37 cellular contexts compared by ENCODE assay signal in genomic region chr6:41587223-41587879, GRCh38. TPM values are rescaled to one million over a fixed set of nuclear protein-coding genes. Genes with fewer than 3 reads are reported as not detected.
DNase-seq lines count a peak whose midpoint lies in the region; ATAC-seq, FAIRE-seq and TF ChIP-seq lines count a peak whose summit lies in the region.
"Had no signal": no experiment of that assay in that cellular context is flagged by ENCODE, and none has a peak within 500 bp of the region (broad histone marks: within the 10 kb centered on the region; RNA-seq: fewer than 3 reads in every experiment).

No MANE protein-coding gene starts in this region.

- ATAC-seq in stimulated activated effector memory CD8-positive, alpha-beta T cell treated with anti-CD3 and anti-CD28 coated beads, Interleukin-12 subunit alpha, Interleukin-12 subunit beta, amount 100 ng/mL, for 72 hours: no peak
- ATAC-seq: activated naive CD4-positive, alpha-beta T cell treated with anti-CD3 and anti-CD28 coated beads, Interleukin-2, amount 50 U/mL, for 72 hours; natural killer cell; stimulated activated naive CD8-positive, alpha-beta T cell treated with anti-CD3 and anti-CD28 coated beads, Interleukin-15, Interleukin-2, amounts not matched to agents 100 U/mL and 50 U/mL, for 24 hours had no signal

- H3K4me1 Mint-ChIP-seq in stimulated activated effector memory CD8-positive, alpha-beta T cell treated with anti-CD3 and anti-CD28 coated beads, Interleukin-12 subunit alpha, Interleukin-12 subunit beta, amount 100 ng/mL, for 72 hours: peaks cover 13% of the 10 kb centered on the region

- H3K27ac ChIP-seq in H1 (ENCODE audit: low read depth, low read length) (no peak overlapping the region), spleen (no peak overlapping the region)
- H3K27ac ChIP-seq: ovary, Peyer's patch, thyroid gland, VCaP had no signal

- H3K27ac Mint-ChIP-seq in stimulated activated effector memory CD8-positive, alpha-beta T cell treated with anti-CD3 and anti-CD28 coated beads, Interleukin-12 subunit alpha, Interleukin-12 subunit beta, amount 100 ng/mL, for 72 hours: peak overlapping the region; percentile 29
- H3K27ac Mint-ChIP-seq: activated naive CD4-positive, alpha-beta T cell treated with anti-CD3 and anti-CD28 coated beads, Interleukin-2, amount 50 U/mL, for 72 hours; CD4-positive, alpha-beta T cell; natural killer cell had no signal

- TF ChIP-seq EP300 in H1 (IDR thresholded peaks at IDR 0.05; ENCODE audit: borderline replicate concordance in 1 of 2, low read depth in 2 of 2, low read length in 2 of 2): no peak

- H3K18ac ChIP-seq in H1 (ENCODE audit: extremely low read depth, low read length): peak overlapping the region; percentile 32

- H4K20me1 ChIP-seq in H1 (replicated peaks in 1 of 2; ENCODE audit: control insufficient read depth in 1 of 2, insufficient read depth in 2 of 2, low read length in 2 of 2): peaks cover 0 to 5% of the 10 kb centered on the region in 2 experiments

- H3K36me3 Mint-ChIP-seq in stimulated activated effector memory CD8-positive, alpha-beta T cell treated with anti-CD3 and anti-CD28 coated beads, Interleukin-12 subunit alpha, Interleukin-12 subunit beta, amount 100 ng/mL, for 72 hours: peaks cover 25% of the 10 kb centered on the region
- H3K36me3 Mint-ChIP-seq: activated naive CD4-positive, alpha-beta T cell treated with anti-CD3 and anti-CD28 coated beads, Interleukin-2, amount 50 U/mL, for 72 hours; natural killer cell had no signal

- H2BK20ac ChIP-seq in H1 (ENCODE audit: low read length): 0 out of 2 replicates have a peak overlapping the region, but pooled peaks have one; percentile 72

- no peak overlapping the region; the same call in 1 of the 2 replicates for H4K8ac ChIP-seq in H1 (ENCODE audit: extremely low read depth, insufficient read depth, low read length)

- no peak overlapping the region for H3K4me3 ChIP-seq in H1 (ENCODE audit: extremely low read depth in 1 of 4, insufficient read depth in 2 of 4, low read depth in 3 of 4, low read length in 4 of 4)
- H3K4me3 ChIP-seq in spleen: no peak overlapping the region
- H3K4me3 ChIP-seq: lung, ovary, Peyer's patch, thyroid gland, uterus had no signal

- no peak overlapping the region for H4K5ac ChIP-seq in H1 (ENCODE audit: insufficient read length, low read depth, low read length)

- intact Hi-C loops in spleen (cut with DNase I; ENCODE audit: low total_unique reads): no loop called here

- no peak overlapping the region for H3K23ac ChIP-seq in H1 (ENCODE audit: insufficient read length)

- no peaks in the 10 kb centered on the region for H3K79me1 ChIP-seq in H1 (ENCODE audit: low read depth, low read length)

- H2BK12ac ChIP-seq in H1 (ENCODE audit: low read depth, low read length): peak overlapping the region; percentile 39; the same call in 1 of the 2 replicates

- H2BK15ac ChIP-seq in H1 (ENCODE audit: low read length): no peak overlapping the region; the same call in 1 of the 2 replicates

- CTCF ChIA-PET in H1 (lab: Charles Lee; ENCODE audit: partially characterized antibody): interaction anchor here (0.7 to 27.7 kb wide), 21 partner anchors 8 to 219 kb away, joined by 3 to 361 read pairs (median 5); no protein-coding TSS in a partner anchor

- no peak overlapping the region for H3K4ac ChIP-seq in H1 (replicated peaks; ENCODE audit: insufficient read length, low read depth, low read length)

- no peak overlapping the region for H3K14ac ChIP-seq in H1 (ENCODE audit: insufficient read length)

- H3K9me3 ChIP-seq in H1 (ENCODE audit: insufficient read depth in 2 of 2, low read depth in 1 of 2, low read length in 1 of 2): no peaks in the 10 kb centered on the region
- no peaks in the 10 kb centered on the region for H3K9me3 ChIP-seq in spleen
- H3K9me3 ChIP-seq: ovary, Peyer's patch, thyroid gland, uterus had no signal

- WGBS in H1 (ENCODE audit: extremely low coverage in 1 of 2, insufficient coverage in 1 of 2, insufficient read length in 1 of 2, insufficient replicate concordance in 2 of 2, low coverage in 1 of 2, low lambda C conversion rate in 2 of 2, missing lambda C conversion rate in 1 of 2), 2 experiments: 84% methylated on average over 10 of the region's 23 CpGs; no CpG with 5 or more reads in 1 of the 2 experiments
- 83 to 92% (median 87%) methylated on average over 19 to 23 of the region's 23 CpGs for WGBS in spleen, 5 donors

- H3K4me1 ChIP-seq in H1 (replicated peaks in 1 of 4; ENCODE audit: control insufficient read depth in 3 of 4, insufficient read depth in 4 of 4, low read length in 3 of 4): peaks cover 3 to 41% (median 25%) of the 10 kb centered on the region in 4 experiments
- peaks cover 0 to 5% (median 0%) of the 10 kb centered on the region in 6 donors for H3K4me1 ChIP-seq in spleen
- H3K4me1 ChIP-seq: uterus had no signal

- no peak overlapping the region for H4K91ac ChIP-seq in H1 (replicated peaks; ENCODE audit: insufficient read length, low read length)

- POLR2A ChIA-PET in H1 (lab: Charles Lee; ENCODE audit: partially characterized antibody): interaction anchor here (1.0 to 2.4 kb wide), 5 partner anchors 9 to 43 kb away, joined by 4 to 7 read pairs (median 4); no protein-coding TSS in a partner anchor

- H3K36me3 ChIP-seq in H1 (ENCODE audit: control insufficient read depth in 2 of 4, insufficient read depth in 4 of 4, low read length in 3 of 4): peaks cover 0 to 4% (median 2%) of the 10 kb centered on the region in 4 experiments; a peak in 3 of 8 replicates
- peaks cover 0 to 82% (median 18%) of the 10 kb centered on the region in 6 donors for H3K36me3 ChIP-seq in spleen
- H3K36me3 ChIP-seq: ovary, uterus had no signal

- H2BK120ac ChIP-seq in H1 (replicated peaks; ENCODE audit: low read depth, low read length): no peak overlapping the region

- DNase-seq in NCI-H524 (lab: John Stamatoyannopoulos, UW) (peak; percentile 70 to 84), NCI-H524 treated with DMSO at 0.1 percent for 48 hours (lab: John Stamatoyannopoulos, UW) (no peak), NCI-H1694 treated with DMSO at 0.1 percent for 48 hours (lab: John Stamatoyannopoulos, UW) (peak; percentile 49), H1 (ENCODE audit: low read depth in 1 of 2, low spot score in 2 of 2) (no peak), HPDE6-E6E7 (ENCODE audit: extremely low spot score) (no peak), spleen (no peak), AG08396 (ENCODE audit: low spot score) (no peak)
- no peak for DNase-seq in stimulated activated effector memory CD8-positive, alpha-beta T cell treated with anti-CD3 and anti-CD28 coated beads, Interleukin-12 subunit alpha, Interleukin-12 subunit beta, amount 100 ng/mL, for 72 hours (ENCODE audit: low spot score in 2 of 2)
- DNase-seq: 8988T; activated CD4-positive, alpha-beta T cell treated with anti-CD3 and anti-CD28 coated beads for 48 hours; activated CD8-positive, alpha-beta memory T cell treated with anti-CD3 and anti-CD28 coated beads for 24 hours; activated T-cell treated with anti-CD3 and anti-CD28 coated beads for 4 hours; CD4-positive, alpha-beta T cell; effector CD4-positive, alpha-beta T cell; H7; left cardiac atrium; natural killer cell; NCI-H1092; NCI-H1930; NCI-H526; ovary; Peyer's patch; SIG-M5; small intestine; stimulated activated naive CD8-positive, alpha-beta T cell treated with anti-CD3 and anti-CD28 coated beads, Interleukin-15, Interleukin-2, amounts not matched to agents 100 U/mL and 50 U/mL, for 24 hours; SW 1271; T1000; thyroid gland; uterus had no signal

- no peak overlapping the region for H3K56ac ChIP-seq in H1 (replicated peaks; ENCODE audit: insufficient read length, low read depth, low read length)

- no peak overlapping the region for H2AFZ ChIP-seq in H1 (ENCODE audit: low read length)

- TF ChIP-seq CTCF in H1 (IDR thresholded peaks at IDR 0.05; ENCODE audit: control extremely low read depth in 1 of 3, insufficient read depth in 1 of 3, low read depth in 1 of 3, low read length in 3 of 3) (peak in 2 of 3 experiments; percentile 10 to 15; a peak in 1 of 4 replicates), spleen (IDR thresholded peaks at IDR 0.05 in 8 of 11, conservative IDR thresholded peaks at IDR 0.05 in 3 of 11) (no peak)

- H3K9me3 Mint-ChIP-seq in stimulated activated effector memory CD8-positive, alpha-beta T cell treated with anti-CD3 and anti-CD28 coated beads, Interleukin-12 subunit alpha, Interleukin-12 subunit beta, amount 100 ng/mL, for 72 hours: no peaks in the 10 kb centered on the region
- H3K9me3 Mint-ChIP-seq: activated naive CD4-positive, alpha-beta T cell treated with anti-CD3 and anti-CD28 coated beads, Interleukin-2, amount 50 U/mL, for 72 hours; CD4-positive, alpha-beta T cell; natural killer cell had no signal

- no peaks in the 10 kb centered on the region for H3K79me2 ChIP-seq in H1 (ENCODE audit: control insufficient read depth in 1 of 2, insufficient read depth in 2 of 2, low read length in 2 of 2)

- H2BK5ac ChIP-seq in H1 (ENCODE audit: low read depth, low read length): no peak overlapping the region

- TF ChIP-seq POLR2A in H1 (IDR thresholded peaks at IDR 0.05; ENCODE audit: control extremely low read depth in 1 of 2, low read depth in 2 of 2, low read length in 2 of 2) (no peak), spleen (IDR thresholded peaks at IDR 0.05) (no peak)

- H3K23me2 ChIP-seq in H1 (ENCODE audit: low read depth, low read length): no peaks in the 10 kb centered on the region

- FAIRE-seq in H1 (lab: Jason Lieb, UNC): no peak
- FAIRE-seq: bronchial epithelial cell, colon, D721Med, GM19239, small intestine had no signal

- H2AK5ac ChIP-seq in H1 (ENCODE audit: low read depth, low read length): no peak overlapping the region; the same call in 1 of the 2 replicates

- H3K4me3 Mint-ChIP-seq in stimulated activated effector memory CD8-positive, alpha-beta T cell treated with anti-CD3 and anti-CD28 coated beads, Interleukin-12 subunit alpha, Interleukin-12 subunit beta, amount 100 ng/mL, for 72 hours: no peak overlapping the region
- H3K4me3 Mint-ChIP-seq: CD4-positive, alpha-beta T cell; natural killer cell had no signal

- TF ChIP-seq RAD21 in H1 (IDR thresholded peaks at IDR 0.05 in 1 of 2, conservative IDR thresholded peaks at IDR 0.05 in 1 of 2; ENCODE audit: low read depth in 2 of 2, low read length in 2 of 2): peak in 1 of 2 experiments; percentile 17; a peak in 1 of 4 replicates

- no peak overlapping the region for H3K4me2 ChIP-seq in H1 (ENCODE audit: insufficient read depth in 1 of 2, low read depth in 2 of 2, low read length in 2 of 2)

- H3K9ac ChIP-seq in H1 (replicated peaks in 1 of 4; ENCODE audit: extremely low read depth in 1 of 4, low read depth in 3 of 4, low read length in 3 of 4): no peak overlapping the region

- no peaks in the 10 kb centered on the region for H3K27me3 ChIP-seq in H1 (replicated peaks in 1 of 4; ENCODE audit: control insufficient read depth in 3 of 4, extremely low read depth in 1 of 4, insufficient read depth in 3 of 4, low read length in 3 of 4)
- no peaks in the 10 kb centered on the region for H3K27me3 ChIP-seq in spleen (replicated peaks in 1 of 7)
- H3K27me3 ChIP-seq: ovary, Peyer's patch, thyroid gland, uterus had no signal

RNA-seq across cellular contexts. Expression of gene FOXP4, which starts 41.2 kb away (rescaled TPM):
- total RNA-seq in H1 (2021; fragmentation: NEBNext Ultra II Directional; extraction: Animal tissue kit (Norgen Biotek cat#: 25700)): 13.3 and 14.7 TPM in 2 replicates
- 4.8 and 6.7 TPM in 2 replicates for polyA plus RNA-seq in H1 (2011; rRNA removed)
- 2.2 TPM for polyA plus RNA-seq in H1 (2011; cell fraction: cytosol; rRNA removed)
- 8.8 TPM for polyA plus RNA-seq in H1 (2011; cell fraction: nucleus; rRNA removed)
- 9.6 to 20.8 TPM (median 19.1 TPM) in 4 replicates for polyA plus RNA-seq in H1 (2012, experiment 1 of 2)
- 13.4 TPM for polyA plus RNA-seq in H1 (2012, experiment 2 of 2)
- 5.1 TPM for polyA plus RNA-seq in H1 (2013, experiment 1 of 2)
- 5.1 TPM for polyA plus RNA-seq in H1 (2013, experiment 2 of 2)
- 2.0 and 2.4 TPM in 2 replicates for polyA minus RNA-seq in H1 (2011; rRNA and poly(A)+ RNA removed)
- polyA minus RNA-seq in H1 (2011; cell fraction: cytosol; rRNA and poly(A)+ RNA removed): 9.3 TPM
- 5.1 TPM for polyA minus RNA-seq in H1 (2011; cell fraction: nucleus; rRNA and poly(A)+ RNA removed)
- 10 to 100 TPM in 3 of 7 donors, 1 to 10 TPM in 4; 5.3 to 12.1 (median 8.3) TPM for total RNA-seq in spleen
- 1 to 10 TPM; 3.0 to 5.8 (median 3.4) TPM for polyA plus RNA-seq in spleen

RNA-seq across cellular contexts. Expression of gene MDFI, which starts 50.9 kb away (rescaled TPM):
- total RNA-seq in H1 (2021; fragmentation: NEBNext Ultra II Directional; extraction: Animal tissue kit (Norgen Biotek cat#: 25700)): 38.5 and 41.0 TPM in 2 replicates
- polyA plus RNA-seq in H1 (2011; rRNA removed): 65.6 and 78.9 TPM in 2 replicates
- 73.5 TPM for polyA plus RNA-seq in H1 (2011; cell fraction: cytosol; rRNA removed)
- 60.0 TPM for polyA plus RNA-seq in H1 (2011; cell fraction: nucleus; rRNA removed)
- polyA plus RNA-seq in H1 (2012, experiment 1 of 2): 21.8 to 38.0 TPM (median 35.1 TPM) in 4 replicates
- 41.2 TPM for polyA plus RNA-seq in H1 (2012, experiment 2 of 2)
- polyA plus RNA-seq in H1 (2013, experiment 1 of 2): 36.9 TPM
- polyA plus RNA-seq in H1 (2013, experiment 2 of 2): 40.4 TPM
- 10.9 and 15.4 TPM in 2 replicates for polyA minus RNA-seq in H1 (2011; rRNA and poly(A)+ RNA removed)
- 22.2 TPM for polyA minus RNA-seq in H1 (2011; cell fraction: cytosol; rRNA and poly(A)+ RNA removed)
- polyA minus RNA-seq in H1 (2011; cell fraction: nucleus; rRNA and poly(A)+ RNA removed): 12.8 TPM
- under 1 TPM in 2 of 7 donors, not detected in 5; 0.47 to 0.82 TPM for total RNA-seq in spleen
- polyA plus RNA-seq in spleen: under 1 TPM; 0.28 to 0.68 (median 0.35) TPM
- total RNA-seq: activated naive CD4-positive, alpha-beta T cell treated with anti-CD3 and anti-CD28 coated beads, Interleukin-2, amount 50 U/mL, for 72 hours; CD4-positive, alpha-beta T cell; mononuclear cell; natural killer cell had no signal

Comparison
In these comparisons a context has a peak if more than half of its experiments do, and no peak if none do; other contexts are left out.
1. DNase-seq: peak in NCI-H524 (2 of 2) and NCI-H1694 treated with DMSO at 0.1 percent for 48 hours (single experiment); none in NCI-H524 treated with DMSO at 0.1 percent for 48 hours (single experiment), H1 (0 of 2), stimulated activated effector memory CD8-positive, alpha-beta T cell treated with anti-CD3 and anti-CD28 coated beads, Interleukin-12 subunit alpha, Interleukin-12 subunit beta, amount 100 ng/mL, for 72 hours (0 of 2), HPDE6-E6E7 (single experiment), spleen (single experiment) and AG08396 (single experiment).
2. CTCF ChIP-seq: peak in H1 (2 of 3); none in spleen (0 of 11).
3. RNA of gene MDFI, which starts 50.9 kb away (total RNA-seq): 38.5 to 41.0 TPM in H1; 0.47 to 0.82 TPM in spleen; every median in the first group is over 10 times any median in the second.